In the genomic region with DNA sequence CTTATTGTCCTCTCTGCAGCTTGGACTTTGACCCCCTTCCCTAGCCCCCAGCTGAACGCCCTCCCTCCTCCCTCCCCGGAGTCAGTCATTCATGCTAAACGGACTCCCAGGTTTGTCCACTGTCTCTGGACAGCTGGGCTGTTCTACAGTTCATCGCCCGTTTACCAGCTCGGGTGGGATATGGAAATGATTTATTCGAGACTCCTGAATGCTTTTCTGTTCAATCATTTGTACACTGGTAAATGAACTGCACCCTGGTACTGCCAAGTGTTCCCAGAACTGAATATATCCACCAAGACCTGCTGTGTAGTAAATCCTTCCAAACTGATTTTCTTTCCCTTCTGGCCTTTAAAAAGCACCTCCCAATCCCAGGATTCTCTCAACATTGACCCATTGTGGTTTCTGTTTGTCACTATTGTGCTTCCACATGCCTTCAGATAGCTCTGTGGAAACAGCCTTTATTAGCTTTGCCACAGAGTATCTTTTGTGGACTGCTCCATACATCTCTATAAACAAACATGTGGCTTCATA, we compare ENCODE assay signal across 8 cellular contexts. TPM values are rescaled to one million over a fixed set of nuclear protein-coding genes. Genes with fewer than 3 reads are reported as not detected.
DNase-seq lines count a peak whose midpoint lies in the region; ATAC-seq and TF ChIP-seq lines count a peak whose summit lies in the region.

No MANE protein-coding gene starts in this region.

- no peaks in the 10 kb centered on the region for H4K20me1 ChIP-seq in GM23338 (replicated peaks; ENCODE audit: insufficient read depth)

- H3K4me2 ChIP-seq in GM23338 = peak overlapping the region; percentile 92
- H3K4me2 ChIP-seq in trophoblast cell (ENCODE audit: low read length) = peak overlapping the region; percentile 96

- no peak for ATAC-seq in GM23338
- peak; percentile 9 for ATAC-seq in SK-N-SH treated with all-trans-retinoic acid at 6 μM for 48 hours
- no peak for ATAC-seq in HG02610 (IDR thresholded peaks at IDR 0.05; ENCODE audit: unreplicated experiment)

- WGBS in trophoblast cell (ENCODE audit: extremely low coverage, insufficient coverage, insufficient read length) = no CpG with 5 or more reads among the region's 7 CpGs

- H3K79me2 ChIP-seq in GM23338 (replicated peaks; ENCODE audit: insufficient read depth) (peaks cover 33% of the 10 kb centered on the region), trophoblast cell (ENCODE audit: control insufficient read depth, insufficient read depth, low read length, poor library complexity) (peaks cover 6% of the 10 kb centered on the region)

- H3K18ac ChIP-seq in trophoblast cell (ENCODE audit: low read length) = peak overlapping the region; percentile 4

- H3K4ac ChIP-seq in trophoblast cell (ENCODE audit: low read depth, low read length) = peak overlapping the region; percentile 1

- H3F3A ChIP-seq in GM23338 (replicated peaks; ENCODE audit: low read depth) = no peaks in the 10 kb centered on the region; the same call in 1 of the 2 replicates

- H3K4me3 ChIP-seq in GM23338 = peak overlapping the region; percentile 91
- H3K4me3 ChIP-seq in fibroblast of villous mesenchyme (ENCODE audit: low read depth, low read length) = peak overlapping the region; percentile 61
- peak overlapping the region; percentile 97 for H3K4me3 ChIP-seq in trophoblast cell (ENCODE audit: low read depth, low read length)

- H3K23ac ChIP-seq in trophoblast cell (ENCODE audit: low read length) = no peak overlapping the region

- no peak overlapping the region; the same call in 1 of the 2 replicates for H3K27ac Mint-ChIP-seq in GM23338

- H2BK120ac ChIP-seq in trophoblast cell (ENCODE audit: insufficient read depth, low read length, poor library complexity) = peak overlapping the region; percentile 26

- no peaks in the 10 kb centered on the region for H3K9me3 ChIP-seq in trophoblast cell (ENCODE audit: insufficient read depth, low read depth, low read length)

- H3K4me1 Mint-ChIP-seq in GM23338 = peaks cover 44% of the 10 kb centered on the region

- TF ChIP-seq CTCF in GM23338 (conservative IDR thresholded peaks at IDR 0.05; ENCODE audit: low read depth in 2 of 2) = no peak
- no peak for TF ChIP-seq CTCF in fibroblast of villous mesenchyme (IDR thresholded peaks at IDR 0.05; ENCODE audit: insufficient read depth, low read depth, low read length)

- peak overlapping the region; percentile 50 for H3K9ac ChIP-seq in trophoblast cell (ENCODE audit: low read length)

- H3K4me3 Mint-ChIP-seq in GM23338 = peak overlapping the region; percentile 66

- H2BK12ac ChIP-seq in trophoblast cell (ENCODE audit: low read length) = no peak overlapping the region

- no peak overlapping the region for H2AK5ac ChIP-seq in trophoblast cell (ENCODE audit: low read length)

- H4K91ac ChIP-seq in trophoblast cell (ENCODE audit: low read depth, low read length) = peak overlapping the region; percentile 84

- no peak for DNase-seq in GM23338 (ENCODE audit: low spot score)
- DNase-seq in fibroblast of villous mesenchyme (ENCODE audit: low read depth) = peak; percentile 8
- DNase-seq in trophoblast cell = no peak
- DNase-seq in NCI-H1092 (lab: John Stamatoyannopoulos, UW) = no peak
- DNase-seq in amniotic stem cell (lab: John Stamatoyannopoulos, UW) = no peak
- no peak for DNase-seq in H4 (ENCODE audit: low spot score)

- H4K12ac ChIP-seq in trophoblast cell (ENCODE audit: low read depth, low read length) = no peak overlapping the region

- H3K9me2 ChIP-seq in GM23338 (ENCODE audit: insufficient read depth) = no peaks in the 10 kb centered on the region

- H3K27me3 ChIP-seq in GM23338 (ENCODE audit: insufficient read depth) (peaks cover 25% of the 10 kb centered on the region), trophoblast cell (ENCODE audit: insufficient read depth, low read length) (no peaks in the 10 kb centered on the region)

- H3K14ac ChIP-seq in trophoblast cell (ENCODE audit: low read length) = peak overlapping the region; percentile 55

- no peaks in the 10 kb centered on the region for H3K36me3 ChIP-seq in GM23338 (ENCODE audit: insufficient read depth)
- H3K36me3 ChIP-seq in trophoblast cell (ENCODE audit: control insufficient read depth in 1 of 2, insufficient read depth in 2 of 2, low read length in 2 of 2) = no peaks in the 10 kb centered on the region

- H3K36me3 Mint-ChIP-seq in GM23338 (ENCODE audit: low read depth) = no peaks in the 10 kb centered on the region; the same call in 2 of the 3 replicates

- peak overlapping the region; percentile 26 for H2BK5ac ChIP-seq in trophoblast cell (ENCODE audit: low read depth, low read length, poor library complexity)

- peaks cover 37% of the 10 kb centered on the region for H3K4me1 ChIP-seq in GM23338 (ENCODE audit: insufficient read depth)
- H3K4me1 ChIP-seq in trophoblast cell (ENCODE audit: control insufficient read depth in 1 of 2, insufficient read depth in 2 of 2, low read length in 2 of 2) = peaks cover 0 to 2% of the 10 kb centered on the region in 2 experiments

- H4K8ac ChIP-seq in trophoblast cell (ENCODE audit: low read depth, low read length) = peak overlapping the region; percentile 27

- peak overlapping the region; percentile 82 for H2AFZ ChIP-seq in GM23338
- peak overlapping the region; percentile 43 for H2AFZ ChIP-seq in trophoblast cell (ENCODE audit: insufficient read depth, low read length, poor library complexity)

- H3K27me3 Mint-ChIP-seq in GM23338 (ENCODE audit: insufficient read depth, low read depth, poor library complexity) = peaks cover 9% of the 10 kb centered on the region

- H3K79me1 ChIP-seq in trophoblast cell (ENCODE audit: low read length) = peaks cover 11% of the 10 kb centered on the region

- H3K27ac ChIP-seq in GM23338 (ENCODE audit: low read depth) (no peak overlapping the region), trophoblast cell (ENCODE audit: low read depth, low read length) (peak overlapping the region; percentile 37)

- H3K9me3 Mint-ChIP-seq in GM23338 = no peaks in the 10 kb centered on the region; the same call in 2 of the 3 replicates

TF ChIP-seq in GM23338, 12 proteins besides CTCF, POLR2A, EP300 and RAD21:
- TF ChIP-seq ETS1 (IDR thresholded peaks at IDR 0.05) (no peak), NANOG (IDR thresholded peaks at IDR 0.05; ENCODE audit: borderline replicate concordance) (no peak)

TF ChIP-seq in SK-N-SH treated with all-trans-retinoic acid at 6 μM for 48 hours, 23 proteins besides CTCF, POLR2A, EP300 and RAD21:
- TF ChIP-seq ZNF565 (CRISPR knock-in tag; conservative IDR thresholded peaks at IDR 0.05; ENCODE audit: low read depth) (no peak), TSHZ2 (CRISPR knock-in tag; IDR thresholded peaks at IDR 0.05) (no peak), ZNF70 (CRISPR knock-in tag; IDR thresholded peaks at IDR 0.05) (0 out of 2 replicates have a peak, but pooled peaks have one; percentile 50)

RNA-seq across cellular contexts. Expression of gene KIF21A, which starts 0.8 kb away (rescaled TPM):
- 28.8 and 29.6 TPM in 2 replicates for total RNA-seq in GM23338 (2014; rRNA removed; shearing (Covaris generic))
- 25.6 and 32.0 TPM in 2 replicates for polyA plus RNA-seq in GM23338 (2016; fragmentation: Nextera tagmentation; extraction: Ambion mirVana)
- total RNA-seq in fibroblast of villous mesenchyme = 7.1 and 11.2 TPM in 2 replicates
- polyA plus RNA-seq in trophoblast cell (2013) = 74.5 and 78.6 TPM in 2 replicates
- total RNA-seq in H4 (2014; rRNA removed; shearing (Covaris generic)) = 13.9 and 18.4 TPM in 2 replicates
